ENCODE assay signal across 2 cellular contexts in genomic region chr15:28881600-28881999, GRCh38.
TF ChIP-seq lines count a peak whose summit lies in the region.

No MANE protein-coding gene starts in this region.

TF ChIP-seq in IMR-90, 13 proteins besides CTCF, POLR2A, EP300 and RAD21:
- TF ChIP-seq ELK1 (IDR thresholded peaks at IDR 0.05; ENCODE audit: borderline replicate concordance, low read depth, low read length) (no peak), RCOR1 (IDR thresholded peaks at IDR 0.05; ENCODE audit: insufficient replicate concordance, low read length) (no peak), FOS (IDR thresholded peaks at IDR 0.05; ENCODE audit: low read depth, low read length) (no peak), NFE2L2 (IDR thresholded peaks at IDR 0.05; ENCODE audit: low read depth, low read length) (no peak), BHLHE40 (IDR thresholded peaks at IDR 0.05; ENCODE audit: low read depth, low read length) (no peak), MXI1 (IDR thresholded peaks at IDR 0.05; ENCODE audit: borderline replicate concordance, low read depth, low read length) (no peak)

TF ChIP-seq in HEK293T, 16 proteins besides CTCF, POLR2A, EP300 and RAD21:
- TF ChIP-seq TARDBP (IDR thresholded peaks at IDR 0.05) = no peak
- TF ChIP-seq ARNT (IDR thresholded peaks at IDR 0.05) = no peak
- TF ChIP-seq NFRKB (IDR thresholded peaks at IDR 0.05) = no peak
- TF ChIP-seq ELF4 (IDR thresholded peaks at IDR 0.05) = no peak
- TF ChIP-seq FOXM1 (IDR thresholded peaks at IDR 0.05; ENCODE audit: borderline replicate concordance) = no peak
- no peak for TF ChIP-seq ZNF384 (IDR thresholded peaks at IDR 0.05)
- no peak for TF ChIP-seq FOXA1 (IDR thresholded peaks at IDR 0.05)
- no peak for TF ChIP-seq HDGF (IDR thresholded peaks at IDR 0.05; ENCODE audit: borderline replicate concordance)
- TF ChIP-seq LEF1 (IDR thresholded peaks at IDR 0.05; ENCODE audit: borderline replicate concordance) = no peak
- no peak for TF ChIP-seq SP1 (IDR thresholded peaks at IDR 0.05)
- no peak for TF ChIP-seq L3MBTL2 (conservative IDR thresholded peaks at IDR 0.05)
- no peak for TF ChIP-seq PKNOX1 (IDR thresholded peaks at IDR 0.05)
TF ChIP-seq in HEK293T: peak in this region for 0.
